ENCODE assay signal across 23 cellular contexts in genomic region chr6:115214283-115214682, GRCh38.
"Had no signal": no experiment of that assay in that cellular context is flagged by ENCODE, and none has a peak within 500 bp of the region (broad histone marks: within the 10 kb centered on the region; RNA-seq: fewer than 3 reads in every experiment).

No MANE protein-coding gene starts in this region.

- H3K36me3 ChIP-seq: SJSA1 had no signal

- FAIRE-seq: HTR-8/SVneo, RCC 7860 had no signal

- H3K9ac ChIP-seq: KMS-11 had no signal

- H3K9me3 ChIP-seq: SJSA1 had no signal

- H3K4me2 ChIP-seq: KMS-11 had no signal

- H3K27ac ChIP-seq: HL-60, KMS-11, SJSA1, SK-N-MC had no signal

- DNase-seq: Kasumi-1, MM.1S, NCI-H1092 treated with DMSO at 0.1 percent for 48 hours, NCI-H1436, NCI-H187, NCI-H2029, NCI-H2081 treated with DMSO at 0.1 percent for 48 hours, NCI-H2171, NCI-H226, NCI-H446, NCI-H510A, NCI-H524 treated with DMSO at 0.1 percent for 48 hours, NCI-H69, NCI-H774, Right ventricle myocardium superior, RPMI8226, SIG-M5 had no signal

- H3K4me1 ChIP-seq: SJSA1 had no signal

- H3K4me3 ChIP-seq: SJSA1, SK-N-MC had no signal

- H3K27me3 ChIP-seq: SJSA1 had no signal
